ENCODE assay signal across 1 cellular context in the genomic region with DNA sequence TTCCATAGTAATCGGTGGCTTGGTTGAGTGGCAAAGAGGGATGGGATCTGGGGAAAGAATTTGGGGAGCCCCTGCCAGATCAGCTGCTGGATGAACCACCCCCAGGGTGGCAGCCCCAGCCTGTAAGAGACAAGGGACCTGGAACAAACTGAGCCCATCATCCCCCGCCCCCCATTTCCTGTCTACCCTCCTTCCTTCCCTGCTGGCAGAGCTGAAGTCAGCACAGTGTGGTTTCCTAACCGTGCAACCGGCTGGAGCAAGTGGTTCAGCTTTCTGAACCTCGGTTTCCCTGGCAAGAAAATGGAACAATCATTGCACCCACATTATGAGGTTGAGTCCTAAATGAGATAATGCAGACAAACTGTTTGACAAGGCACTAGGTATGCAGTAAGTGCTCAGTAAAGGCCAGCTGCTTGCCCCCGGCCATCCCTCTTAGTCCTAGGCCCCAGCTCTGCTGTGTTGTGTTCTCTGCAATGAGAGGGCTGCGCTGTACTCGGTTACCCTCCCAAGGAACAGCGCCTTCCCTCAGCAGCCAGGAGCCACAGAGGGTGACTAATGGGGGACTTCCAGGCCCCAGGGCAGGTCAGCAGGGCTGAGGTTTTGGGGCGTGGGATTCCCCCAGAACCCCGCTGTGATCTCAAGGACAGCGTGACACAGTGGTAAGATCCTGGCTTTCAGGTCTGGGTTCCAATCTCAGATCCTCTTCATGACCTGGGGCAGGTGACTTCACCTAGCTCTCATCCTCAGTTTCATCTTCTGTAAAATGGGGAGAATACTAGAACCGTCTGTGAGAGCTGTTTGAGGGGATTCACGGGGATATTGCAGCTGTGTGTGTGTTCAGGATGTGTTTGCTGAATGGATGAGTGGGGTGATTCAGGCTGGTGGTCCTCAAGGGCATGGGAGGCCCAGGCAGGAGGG.
TF ChIP-seq lines count a peak whose summit lies in the region.

No MANE protein-coding gene starts in this region.

TF ChIP-seq in GM12878, 131 proteins besides CTCF, POLR2A, EP300 and RAD21 (continued from another document and continues in another):
- TF ChIP-seq, protein P1, sequence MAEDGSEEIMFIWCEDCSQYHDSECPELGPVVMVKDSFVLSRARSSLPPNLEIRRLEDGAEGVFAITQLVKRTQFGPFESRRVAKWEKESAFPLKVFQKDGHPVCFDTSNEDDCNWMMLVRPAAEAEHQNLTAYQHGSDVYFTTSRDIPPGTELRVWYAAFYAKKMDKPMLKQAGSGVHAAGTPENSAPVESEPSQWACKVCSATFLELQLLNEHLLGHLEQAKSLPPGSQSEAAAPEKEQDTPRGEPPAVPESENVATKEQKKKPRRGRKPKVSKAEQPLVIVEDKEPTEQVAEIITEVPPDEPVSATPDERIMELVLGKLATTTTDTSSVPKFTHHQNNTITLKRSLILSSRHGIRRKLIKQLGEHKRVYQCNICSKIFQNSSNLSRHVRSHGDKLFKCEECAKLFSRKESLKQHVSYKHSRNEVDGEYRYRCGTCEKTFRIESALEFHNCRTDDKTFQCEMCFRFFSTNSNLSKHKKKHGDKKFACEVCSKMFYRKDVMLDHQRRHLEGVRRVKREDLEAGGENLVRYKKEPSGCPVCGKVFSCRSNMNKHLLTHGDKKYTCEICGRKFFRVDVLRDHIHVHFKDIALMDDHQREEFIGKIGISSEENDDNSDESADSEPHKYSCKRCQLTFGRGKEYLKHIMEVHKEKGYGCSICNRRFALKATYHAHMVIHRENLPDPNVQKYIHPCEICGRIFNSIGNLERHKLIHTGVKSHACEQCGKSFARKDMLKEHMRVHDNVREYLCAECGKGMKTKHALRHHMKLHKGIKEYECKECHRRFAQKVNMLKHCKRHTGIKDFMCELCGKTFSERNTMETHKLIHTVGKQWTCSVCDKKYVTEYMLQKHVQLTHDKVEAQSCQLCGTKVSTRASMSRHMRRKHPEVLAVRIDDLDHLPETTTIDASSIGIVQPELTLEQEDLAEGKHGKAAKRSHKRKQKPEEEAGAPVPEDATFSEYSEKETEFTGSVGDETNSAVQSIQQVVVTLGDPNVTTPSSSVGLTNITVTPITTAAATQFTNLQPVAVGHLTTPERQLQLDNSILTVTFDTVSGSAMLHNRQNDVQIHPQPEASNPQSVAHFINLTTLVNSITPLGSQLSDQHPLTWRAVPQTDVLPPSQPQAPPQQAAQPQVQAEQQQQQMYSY (CRISPR knock-in tag; IDR thresholded peaks at IDR 0.05), result no peak
- TF ChIP-seq PAX5 (IDR thresholded peaks at IDR 0.05; ENCODE audit: borderline replicate concordance, low read depth, low read length), result peak; percentile 96
- TF ChIP-seq RBBP5 (conservative IDR thresholded peaks at IDR 0.05), result no peak
- peak; percentile 84; the same call in 2 of the 3 replicates for TF ChIP-seq POU2F2 (IDR thresholded peaks at IDR 0.05; ENCODE audit: borderline replicate concordance, low read depth, low read length)
- no peak; the same call in 1 of the 2 replicates for TF ChIP-seq SMC3 (IDR thresholded peaks at IDR 0.05; ENCODE audit: borderline replicate concordance, low read length)
- TF ChIP-seq NR2F1 (conservative IDR thresholded peaks at IDR 0.05), result peak; percentile 98
- TF ChIP-seq ZNF207 (IDR thresholded peaks at IDR 0.05; ENCODE audit: borderline replicate concordance), result peak; percentile 85
- peak; percentile 75; the same call in 1 of the 2 replicates for TF ChIP-seq MXI1 (IDR thresholded peaks at IDR 0.05; ENCODE audit: low read depth, low read length)
- TF ChIP-seq PML (IDR thresholded peaks at IDR 0.05; ENCODE audit: low read length), result 0 out of 2 replicates have a peak, but pooled peaks have one; percentile 50
- TF ChIP-seq TBL1XR1 (IDR thresholded peaks at IDR 0.05; ENCODE audit: low read depth, low read length), result peak; percentile 21; the same call in 1 of the 2 replicates
- TF ChIP-seq EGR1 (IDR thresholded peaks at IDR 0.05; ENCODE audit: borderline replicate concordance in 1 of 2, low read depth in 2 of 2, low read length in 2 of 2), result no peak
- peak; percentile 48 for TF ChIP-seq MYC (IDR thresholded peaks at IDR 0.05; ENCODE audit: insufficient read depth, insufficient read length, insufficient replicate concordance, low read length, severe bottlenecking)
- TF ChIP-seq TCF7 (IDR thresholded peaks at IDR 0.05; ENCODE audit: borderline replicate concordance), result peak; percentile 35; the same call in 1 of the 2 replicates
- TF ChIP-seq SIX5 (IDR thresholded peaks at IDR 0.05; ENCODE audit: low read depth, low read length, severe bottlenecking), result no peak
- no peak for TF ChIP-seq BCLAF1 (IDR thresholded peaks at IDR 0.05)
- TF ChIP-seq, protein P2, sequence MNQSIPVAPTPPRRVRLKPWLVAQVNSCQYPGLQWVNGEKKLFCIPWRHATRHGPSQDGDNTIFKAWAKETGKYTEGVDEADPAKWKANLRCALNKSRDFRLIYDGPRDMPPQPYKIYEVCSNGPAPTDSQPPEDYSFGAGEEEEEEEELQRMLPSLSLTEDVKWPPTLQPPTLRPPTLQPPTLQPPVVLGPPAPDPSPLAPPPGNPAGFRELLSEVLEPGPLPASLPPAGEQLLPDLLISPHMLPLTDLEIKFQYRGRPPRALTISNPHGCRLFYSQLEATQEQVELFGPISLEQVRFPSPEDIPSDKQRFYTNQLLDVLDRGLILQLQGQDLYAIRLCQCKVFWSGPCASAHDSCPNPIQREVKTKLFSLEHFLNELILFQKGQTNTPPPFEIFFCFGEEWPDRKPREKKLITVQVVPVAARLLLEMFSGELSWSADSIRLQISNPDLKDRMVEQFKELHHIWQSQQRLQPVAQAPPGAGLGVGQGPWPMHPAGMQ (IDR thresholded peaks at IDR 0.05; ENCODE audit: borderline replicate concordance), result no peak
- peak; percentile 94 for TF ChIP-seq ATF7 (IDR thresholded peaks at IDR 0.05; ENCODE audit: low read depth)
- TF ChIP-seq RAD51 (IDR thresholded peaks at IDR 0.05), result peak; percentile 80
- peak; percentile 96 for TF ChIP-seq ESRRA (IDR thresholded peaks at IDR 0.05; ENCODE audit: low read length)
- peak; percentile 3 for TF ChIP-seq SMAD1 (IDR thresholded peaks at IDR 0.05; ENCODE audit: low read depth, partially characterized antibody)
- TF ChIP-seq IRF4 (IDR thresholded peaks at IDR 0.05; ENCODE audit: low read depth, low read length), result peak; percentile 81
- no peak for TF ChIP-seq MAX (IDR thresholded peaks at IDR 0.05; ENCODE audit: low read depth, low read length)
- peak; percentile 76; the same call in 1 of the 2 replicates for TF ChIP-seq MTA3 (IDR thresholded peaks at IDR 0.05; ENCODE audit: borderline replicate concordance, low read length)
- TF ChIP-seq SUPT20H (IDR thresholded peaks at IDR 0.05; ENCODE audit: borderline replicate concordance, control insufficient read depth, low read depth, low read length), result no peak
- peak; percentile 10; the same call in 1 of the 2 replicates for TF ChIP-seq TAF1 (IDR thresholded peaks at IDR 0.05; ENCODE audit: borderline replicate concordance, low read depth, low read length)
- peak; percentile 95 for TF ChIP-seq BCL11A (IDR thresholded peaks at IDR 0.05; ENCODE audit: low read depth, low read length)
- TF ChIP-seq HDAC6 (IDR thresholded peaks at IDR 0.05; ENCODE audit: unreplicated experiment), result no peak
- peak; percentile 79 for TF ChIP-seq MEF2B (IDR thresholded peaks at IDR 0.05; ENCODE audit: partially characterized antibody, poor library complexity, severe bottlenecking)
- no peak for TF ChIP-seq SREBF2 (IDR thresholded peaks at IDR 0.05; ENCODE audit: low read length)
- no peak for TF ChIP-seq PBX3 (IDR thresholded peaks at IDR 0.05; ENCODE audit: insufficient replicate concordance, low read depth, low read length)
- peak; percentile 96; the same call in 1 of the 2 replicates for TF ChIP-seq RCOR1 (conservative IDR thresholded peaks at IDR 0.05; ENCODE audit: low read depth, low read length)
- no peak for TF ChIP-seq SMAD5 (IDR thresholded peaks at IDR 0.05; ENCODE audit: low read depth)
- TF ChIP-seq, protein P3, sequence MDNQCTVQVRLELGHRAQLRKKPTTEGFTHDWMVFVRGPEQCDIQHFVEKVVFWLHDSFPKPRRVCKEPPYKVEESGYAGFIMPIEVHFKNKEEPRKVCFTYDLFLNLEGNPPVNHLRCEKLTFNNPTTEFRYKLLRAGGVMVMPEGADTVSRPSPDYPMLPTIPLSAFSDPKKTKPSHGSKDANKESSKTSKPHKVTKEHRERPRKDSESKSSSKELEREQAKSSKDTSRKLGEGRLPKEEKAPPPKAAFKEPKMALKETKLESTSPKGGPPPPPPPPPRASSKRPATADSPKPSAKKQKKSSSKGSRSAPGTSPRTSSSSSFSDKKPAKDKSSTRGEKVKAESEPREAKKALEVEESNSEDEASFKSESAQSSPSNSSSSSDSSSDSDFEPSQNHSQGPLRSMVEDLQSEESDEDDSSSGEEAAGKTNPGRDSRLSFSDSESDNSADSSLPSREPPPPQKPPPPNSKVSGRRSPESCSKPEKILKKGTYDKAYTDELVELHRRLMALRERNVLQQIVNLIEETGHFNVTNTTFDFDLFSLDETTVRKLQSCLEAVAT (IDR thresholded peaks at IDR 0.05), result peak; percentile 85
- TF ChIP-seq REST (IDR thresholded peaks at IDR 0.05; ENCODE audit: low read depth, low read length), result no peak
- TF ChIP-seq BACH1 (IDR thresholded peaks at IDR 0.05; ENCODE audit: borderline replicate concordance), result peak; percentile 76
- peak; percentile 98 for TF ChIP-seq CBFB (IDR thresholded peaks at IDR 0.05; ENCODE audit: low read depth)
